12 cellular contexts compared by ENCODE assay signal in the genomic region with DNA sequence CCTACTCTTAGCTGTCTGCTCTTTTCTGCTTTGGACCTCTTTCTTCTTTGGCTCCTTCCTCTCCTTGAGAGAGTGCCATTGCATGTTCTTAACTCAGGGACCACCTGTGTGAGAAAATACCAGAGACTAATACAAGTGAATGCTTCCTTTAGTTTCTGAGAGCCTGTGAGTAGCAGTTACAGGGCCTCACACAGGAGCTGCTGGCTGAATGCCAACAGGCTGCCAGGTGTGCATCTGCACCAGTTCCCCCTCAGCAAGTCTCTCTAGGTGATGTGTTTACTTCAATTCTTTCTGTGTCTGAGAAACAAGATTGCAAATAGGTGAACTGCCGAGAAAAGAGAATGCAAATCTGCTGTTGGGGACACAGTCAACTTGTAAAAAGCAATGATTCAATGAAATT.
DNase-seq lines count a peak whose midpoint lies in the region; ATAC-seq and TF ChIP-seq lines count a peak whose summit lies in the region.
"Had no signal": no experiment of that assay in that cellular context is flagged by ENCODE, and none has a peak within 500 bp of the region (broad histone marks: within the 10 kb centered on the region; RNA-seq: fewer than 3 reads in every experiment).

No MANE protein-coding gene starts in this region.

- peak; percentile 66 for ATAC-seq in GM19438 (IDR thresholded peaks at IDR 0.05; ENCODE audit: low read depth, unreplicated experiment)
- no peak for ATAC-seq in sciatic nerve
- ATAC-seq: activated CD8-positive, alpha-beta T cell treated with anti-CD3 and anti-CD28 coated beads for 36 hours; Right ventricle myocardium inferior had no signal

- no peaks in the 10 kb centered on the region for H3K36me3 ChIP-seq in OCI-LY7 (ENCODE audit: insufficient read depth, low read length)

- BruUV-seq in Calu3 (replicated peaks; lab: Mats Ljungman, UMichigan) = no TSS peak
- no TSS peak for BruUV-seq in OCI-LY7 (replicated peaks; lab: Mats Ljungman, UMichigan)

- CTCF ChIA-PET in Calu3 (lab: Charles Lee) (no interaction called here), OCI-LY7 (lab: Charles Lee; ENCODE audit: unreplicated experiment) (no interaction called here)
- CTCF ChIA-PET in activated CD4-positive, alpha-beta memory T cell treated with anti-CD3 and anti-CD28 coated beads, Interleukin-2, amount 10 ng/mL, durations not matched to agents 7 days and 5 days (lab: Charles Lee) = no interaction called here

- H2AFZ ChIP-seq in OCI-LY7 (ENCODE audit: low read length) = no peak overlapping the region

- H3K4me2 ChIP-seq in OCI-LY7 (ENCODE audit: low read length) = no peak overlapping the region

- DNase-seq in Calu3 (peak; percentile 15), NAMALWA (ENCODE audit: low spot score) (peak; percentile 25), OCI-LY7 (ENCODE audit: low spot score) (peak; percentile 47), NCI-H526 treated with DMSO at 0.1 percent for 48 hours (lab: John Stamatoyannopoulos, UW) (no peak), sciatic nerve (ENCODE audit: low spot score) (no peak)
- no peak for DNase-seq in activated CD4-positive, alpha-beta memory T cell treated with anti-CD3 and anti-CD28 coated beads, Interleukin-2, amount 10 ng/mL, durations not matched to agents 7 days and 5 days
- no peak for DNase-seq in stimulated activated CD4-positive, alpha-beta T cell treated with anti-CD3 and anti-CD28 coated beads, Interleukin-4, amount 100 ng/mL, for 4 hours
- DNase-seq: activated CD8-positive, alpha-beta T cell treated with anti-CD3 and anti-CD28 coated beads for 36 hours; amniotic stem cell; HFFc6 had no signal

- H3K9me3 ChIP-seq in OCI-LY7 (ENCODE audit: low read length) = no peaks in the 10 kb centered on the region

- H3K4me1 ChIP-seq in OCI-LY7 (ENCODE audit: insufficient read depth, low read length, poor library complexity, severe bottlenecking) = no peaks in the 10 kb centered on the region

- no peak overlapping the region for H3K27ac Mint-ChIP-seq in Calu3 (ENCODE audit: unreplicated experiment)
- H3K27ac Mint-ChIP-seq in activated CD4-positive, alpha-beta memory T cell treated with anti-CD3 and anti-CD28 coated beads, Interleukin-2, amount 10 ng/mL, durations not matched to agents 7 days and 5 days = no peak overlapping the region
- H3K27ac Mint-ChIP-seq: activated CD8-positive, alpha-beta T cell treated with anti-CD3 and anti-CD28 coated beads for 36 hours; HFFc6 had no signal

- POLR2A ChIA-PET in OCI-LY7 (lab: Charles Lee) = interaction anchor here (0.6 to 1.1 kb wide), 2 partner anchors 13 to 104 kb away, joined by 3 read pairs; no protein-coding TSS in a partner anchor
- POLR2A ChIA-PET in activated CD4-positive, alpha-beta memory T cell treated with anti-CD3 and anti-CD28 coated beads, Interleukin-2, amount 10 ng/mL, durations not matched to agents 7 days and 5 days (lab: Charles Lee) = no interaction called here

- H3K9me2 ChIP-seq in OCI-LY7 (ENCODE audit: insufficient read depth, low read length) = no peaks in the 10 kb centered on the region

- no peak overlapping the region for H3K27ac ChIP-seq in OCI-LY7 (ENCODE audit: low read depth, low read length, poor library complexity, severe bottlenecking)

- TF ChIP-seq CTCF in Calu3 (IDR thresholded peaks at IDR 0.05; ENCODE audit: unreplicated experiment) (no peak), OCI-LY7 (conservative IDR thresholded peaks at IDR 0.05; ENCODE audit: low read length) (no peak)

- H4K20me1 ChIP-seq in OCI-LY7 (ENCODE audit: insufficient read depth, low read length) = no peaks in the 10 kb centered on the region

- H3K9me3 Mint-ChIP-seq in Calu3 (ENCODE audit: low read depth, unreplicated experiment) = peaks cover 4% of the 10 kb centered on the region
- H3K9me3 Mint-ChIP-seq in activated CD4-positive, alpha-beta memory T cell treated with anti-CD3 and anti-CD28 coated beads, Interleukin-2, amount 10 ng/mL, durations not matched to agents 7 days and 5 days = no peaks in the 10 kb centered on the region
- H3K9me3 Mint-ChIP-seq: activated CD8-positive, alpha-beta T cell treated with anti-CD3 and anti-CD28 coated beads for 36 hours; HFFc6 had no signal

- H3K4me3 Mint-ChIP-seq in Calu3 (ENCODE audit: low read depth, unreplicated experiment) = no peak overlapping the region
- H3K4me3 Mint-ChIP-seq in activated CD4-positive, alpha-beta memory T cell treated with anti-CD3 and anti-CD28 coated beads, Interleukin-2, amount 10 ng/mL, durations not matched to agents 7 days and 5 days = no peak overlapping the region
- H3K4me3 Mint-ChIP-seq: activated CD8-positive, alpha-beta T cell treated with anti-CD3 and anti-CD28 coated beads for 36 hours; HFFc6 had no signal

- intact Hi-C loops in Calu3 (cut with micrococcal nuclease; ENCODE audit: unreplicated experiment) = no loop called here
- intact Hi-C loops in OCI-LY7 (cut with micrococcal nuclease; ENCODE audit: unreplicated experiment) = no loop called here
- intact Hi-C loops in sciatic nerve (cut with DNase I) = no loop called here

- no peaks in the 10 kb centered on the region for H3K4me1 Mint-ChIP-seq in Calu3 (ENCODE audit: low read depth, unreplicated experiment)
- no peaks in the 10 kb centered on the region for H3K4me1 Mint-ChIP-seq in activated CD4-positive, alpha-beta memory T cell treated with anti-CD3 and anti-CD28 coated beads, Interleukin-2, amount 10 ng/mL, durations not matched to agents 7 days and 5 days

- no peaks in the 10 kb centered on the region for H3K27me3 Mint-ChIP-seq in Calu3 (ENCODE audit: unreplicated experiment)
- peaks cover 2% of the 10 kb centered on the region for H3K27me3 Mint-ChIP-seq in activated CD4-positive, alpha-beta memory T cell treated with anti-CD3 and anti-CD28 coated beads, Interleukin-2, amount 10 ng/mL, durations not matched to agents 7 days and 5 days
- H3K27me3 Mint-ChIP-seq: activated CD8-positive, alpha-beta T cell treated with anti-CD3 and anti-CD28 coated beads for 36 hours had no signal

- no peaks in the 10 kb centered on the region for H3K36me3 Mint-ChIP-seq in Calu3 (ENCODE audit: insufficient read depth, unreplicated experiment)
- H3K36me3 Mint-ChIP-seq in activated CD4-positive, alpha-beta memory T cell treated with anti-CD3 and anti-CD28 coated beads, Interleukin-2, amount 10 ng/mL, durations not matched to agents 7 days and 5 days (ENCODE audit: low read depth) = no peaks in the 10 kb centered on the region

- no peak overlapping the region for H3K4me3 ChIP-seq in OCI-LY7 (ENCODE audit: low read depth, low read length, poor library complexity, severe bottlenecking)

- H3K79me2 ChIP-seq in OCI-LY7 (ENCODE audit: insufficient read depth, low read depth, low read length) = no peaks in the 10 kb centered on the region

Comparison
In these comparisons a context has a peak if more than half of its experiments do, and no peak if none do; other contexts are left out.
1. DNase-seq: peak in Calu3 (single experiment), NAMALWA (single experiment) and OCI-LY7 (single experiment); none in NCI-H526 treated with DMSO at 0.1 percent for 48 hours (single experiment), sciatic nerve (single experiment), activated CD4-positive, alpha-beta memory T cell treated with anti-CD3 and anti-CD28 coated beads, Interleukin-2, amount 10 ng/mL, durations not matched to agents 7 days and 5 days (single experiment) and stimulated activated CD4-positive, alpha-beta T cell treated with anti-CD3 and anti-CD28 coated beads, Interleukin-4, amount 100 ng/mL, for 4 hours (0 of 2).